16 cellular contexts compared by ENCODE assay signal in genomic region chr11:72984448-72985077, GRCh38.
"Had no signal": no experiment of that assay in that cellular context is flagged by ENCODE, and none has a peak within 500 bp of the region (broad histone marks: within the 10 kb centered on the region; RNA-seq: fewer than 3 reads in every experiment).

No MANE protein-coding gene starts in this region.

- H3K9me3 ChIP-seq: adrenal gland, esophagus muscularis mucosa, upper lobe of left lung had no signal

- ATAC-seq: activated CD4-positive, alpha-beta T cell treated with anti-CD3 and anti-CD28 coated beads for 36 hours; activated CD8-positive, alpha-beta memory T cell treated with anti-CD3 and anti-CD28 coated beads, Interleukin-2, amount 10 ng/mL, durations not matched to agents 7 days and 5 days; stimulated activated naive CD8-positive, alpha-beta T cell treated with anti-CD3 and anti-CD28 coated beads, Interleukin-15, amount 100 ng/mL, for 72 hours had no signal

- H3K27ac ChIP-seq: adrenal gland, esophagus muscularis mucosa, skin epidermis, VCaP had no signal

- DNase-seq: activated CD4-positive, alpha-beta memory T cell treated with anti-CD3 and anti-CD28 coated beads for 36 hours; activated CD4-positive, alpha-beta T cell treated with anti-CD3 and anti-CD28 coated beads for 36 hours; activated CD8-positive, alpha-beta memory T cell treated with anti-CD3 and anti-CD28 coated beads, Interleukin-2, amount 10 ng/mL, durations not matched to agents 7 days and 5 days; activated naive CD4-positive, alpha-beta T cell treated with anti-CD3 and anti-CD28 coated beads, Interleukin-2, amount 50 U/mL, for 16 hours; activated T-cell treated with anti-CD3 and anti-CD28 coated beads, Interleukin-2, amount 50 U/mL, for 1 hour; adrenal gland; cortex of kidney; effector CD4-positive, alpha-beta T cell; kidney glomerular epithelial cell; posterior cingulate gyrus; retina; stimulated activated naive CD8-positive, alpha-beta T cell treated with anti-CD3 and anti-CD28 coated beads, Interleukin-15, amount 100 ng/mL, for 72 hours; upper lobe of left lung had no signal

- H3K4me3 ChIP-seq: adrenal gland, esophagus muscularis mucosa, skin epidermis, upper lobe of left lung had no signal

- H3K27me3 ChIP-seq: adrenal gland, esophagus muscularis mucosa, upper lobe of left lung had no signal
